ENCODE assay signal across 8 cellular contexts in the genomic region with DNA sequence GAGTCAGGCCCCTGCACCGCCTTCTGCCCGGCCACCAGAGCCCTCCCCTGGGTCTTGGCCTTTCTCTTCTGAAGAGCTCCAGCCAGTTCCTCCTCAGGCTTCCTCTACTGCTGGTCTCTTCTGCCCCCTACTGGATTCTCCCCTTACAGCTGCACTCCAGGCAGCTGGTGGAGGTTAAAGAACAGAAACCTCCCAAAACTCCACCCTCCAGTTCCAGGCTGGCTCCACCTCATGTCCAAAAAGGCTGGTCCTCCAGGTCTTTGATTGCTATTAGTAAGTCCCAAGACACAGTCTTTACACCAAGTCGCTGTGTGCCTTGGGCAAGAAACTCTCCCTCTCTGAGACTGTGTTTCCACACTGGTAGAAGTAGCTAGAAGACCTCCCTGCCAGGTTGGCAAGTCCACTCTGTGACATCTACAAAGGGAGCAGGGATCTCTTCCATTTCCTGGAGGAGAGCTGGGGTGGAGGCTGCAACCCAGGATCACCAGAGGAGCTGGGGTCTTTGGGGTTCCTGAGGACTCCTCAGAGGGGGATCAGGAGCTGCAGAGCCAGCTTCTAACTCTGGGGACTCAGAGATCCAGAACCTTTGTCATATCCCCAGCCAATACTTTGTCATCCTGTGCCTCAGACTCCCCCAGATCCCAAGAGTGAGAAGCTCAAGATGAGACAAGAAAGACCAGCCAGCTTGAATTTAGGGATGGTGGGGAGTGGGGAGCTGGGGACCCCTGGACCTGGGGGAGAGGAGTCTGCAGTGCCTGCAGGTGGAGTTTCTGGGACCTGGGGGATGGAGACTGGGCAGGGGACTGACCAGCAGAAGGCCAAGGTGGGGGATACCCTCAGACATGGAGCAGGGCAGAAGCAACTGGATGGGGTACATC. TPM values are rescaled to one million over a fixed set of nuclear protein-coding genes. Genes with fewer than 3 reads are reported as not detected.
DNase-seq lines count a peak whose midpoint lies in the region; ATAC-seq and TF ChIP-seq lines count a peak whose summit lies in the region.

No MANE protein-coding gene starts in this region.

- H3K27ac ChIP-seq in KMS-11 (peak overlapping the region; percentile 25; the same call in 1 of the 2 replicates), psoas muscle (no peak overlapping the region)

- H3K4me1 ChIP-seq in KMS-11 (ENCODE audit: low read depth, poor library complexity, severe bottlenecking) (peaks cover 89% of the 10 kb centered on the region), psoas muscle (no peaks in the 10 kb centered on the region)

- H3K36me3 ChIP-seq in KMS-11 (ENCODE audit: insufficient read depth) (no peaks in the 10 kb centered on the region), psoas muscle (ENCODE audit: insufficient read depth in 1 of 2, low read depth in 1 of 2) (no peaks in the 10 kb centered on the region)

- peak; percentile 87 for TF ChIP-seq CTCF in KMS-11 (conservative IDR thresholded peaks at IDR 0.05; ENCODE audit: low read depth, low read length)
- peak; percentile 48 for TF ChIP-seq CTCF in psoas muscle (IDR thresholded peaks at IDR 0.05)

- H4K20me1 ChIP-seq in KMS-11 (ENCODE audit: insufficient read depth): no peaks in the 10 kb centered on the region

- H3K4me3 ChIP-seq in KMS-11 (IDR thresholded peaks at IDR 0.05; ENCODE audit: insufficient read depth, low read depth, low read length): no peak overlapping the region
- H3K4me3 ChIP-seq in psoas muscle: no peak overlapping the region

- no peaks in the 10 kb centered on the region for H3K79me2 ChIP-seq in KMS-11 (ENCODE audit: insufficient read depth, low read depth)

- H3K4me2 ChIP-seq in KMS-11: peak overlapping the region; percentile 92

- H3K9ac ChIP-seq in KMS-11: no peak overlapping the region

- DNase-seq in NCI-H1436 (lab: John Stamatoyannopoulos, UW): peak; percentile 33
- DNase-seq in NCI-H1436 treated with DMSO at 0.1 percent for 48 hours (lab: John Stamatoyannopoulos, UW): no peak
- DNase-seq in SIG-M5 treated with dmso at 0.1 percent for 504 hours (lab: John Stamatoyannopoulos, UW; ENCODE audit: unreplicated experiment): peak; percentile 83
- peak; percentile 50 for DNase-seq in activated effector memory CD4-positive, alpha-beta T cell treated with Interleukin-2 at 50 U/mL for 16 hours
- DNase-seq in globus pallidus (ENCODE audit: low spot score): peak; percentile 38
- DNase-seq in psoas muscle: peak in 1 of 2 donors; percentile 33

- 37 to 52% (median 41%) methylated on average over 3 of the region's 3 CpGs for WGBS in psoas muscle, 3 donors

- intact Hi-C loops in psoas muscle (cut with DNase I): no loop called here

- no peak for ATAC-seq in psoas muscle
- ATAC-seq in GM21390 (IDR thresholded peaks at IDR 0.05; ENCODE audit: unreplicated experiment): no peak

- H3K27me3 ChIP-seq in KMS-11 (ENCODE audit: insufficient read depth, low read depth) (peaks cover 15% of the 10 kb centered on the region; the same call in 1 of the 2 replicates), psoas muscle (ENCODE audit: insufficient read depth in 3 of 3, low read length in 2 of 3) (peaks cover 0 to 4% (median under 1%) of the 10 kb centered on the region in 3 donors)

- no peaks in the 10 kb centered on the region for H3K9me3 ChIP-seq in psoas muscle

- no peak overlapping the region for H2AFZ ChIP-seq in KMS-11 (ENCODE audit: low read depth)

RNA-seq across cellular contexts. Expression of a gene that starts 3.4 kb away (rescaled TPM):
- under 1 TPM in 2 of 4 donors, not detected in 2; 0.45 to 0.50 TPM for total RNA-seq in psoas muscle
- under 1 TPM in 1 of 3 donors, not detected in 2; 0.06 TPM for polyA plus RNA-seq in psoas muscle
